ENCODE assay signal across 11 cellular contexts in genomic region chr6:144158133-144158532, GRCh38. TPM values are rescaled to one million over a fixed set of nuclear protein-coding genes. Genes with fewer than 3 reads are reported as not detected.
A peak's percentile ranks its signal among the peaks of the same experiment; 100 is the strongest.
DNase-seq lines count a peak whose midpoint lies in the region; ATAC-seq and TF ChIP-seq lines count a peak whose summit lies in the region.
"Had no signal": no experiment of that assay in that cellular context is flagged by ENCODE, and none has a peak within 500 bp of the region (broad histone marks: within the 10 kb centered on the region; RNA-seq: fewer than 3 reads in every experiment).

No MANE protein-coding gene starts in this region.

- peak; percentile 95 for ATAC-seq in RWPE2 (ENCODE audit: low read depth)
- ATAC-seq in activated CD8-positive, alpha-beta memory T cell treated with anti-CD3 and anti-CD28 coated beads, Interleukin-2, amount 10 ng/mL, durations not matched to agents 7 days and 5 days: no peak

- H3K4me3 Mint-ChIP-seq in osteocyte (ENCODE audit: unreplicated experiment): no peak overlapping the region
- no peak overlapping the region for H3K4me3 Mint-ChIP-seq in T-helper 2 cell treated with Interferon-gamma antibody and Interleukin-4, amounts not matched to agents 5 μg/mL and 100 μg/mL, for 36 hours
- no peak overlapping the region for H3K4me3 Mint-ChIP-seq in activated CD8-positive, alpha-beta memory T cell treated with anti-CD3 and anti-CD28 coated beads, Interleukin-2, amount 10 ng/mL, durations not matched to agents 7 days and 5 days

- no peaks in the 10 kb centered on the region for H3K9me3 Mint-ChIP-seq in osteocyte (ENCODE audit: unreplicated experiment)
- no peaks in the 10 kb centered on the region for H3K9me3 Mint-ChIP-seq in T-helper 2 cell treated with Interferon-gamma antibody and Interleukin-4, amounts not matched to agents 5 μg/mL and 100 μg/mL, for 36 hours
- H3K9me3 Mint-ChIP-seq in activated CD8-positive, alpha-beta memory T cell treated with anti-CD3 and anti-CD28 coated beads, Interleukin-2, amount 10 ng/mL, durations not matched to agents 7 days and 5 days (ENCODE audit: low read depth): no peaks in the 10 kb centered on the region
- H3K9me3 Mint-ChIP-seq: IgD-negative memory B cell had no signal

- no peaks in the 10 kb centered on the region for H3K36me3 Mint-ChIP-seq in osteocyte (ENCODE audit: unreplicated experiment)
- peaks cover 46% of the 10 kb centered on the region for H3K36me3 Mint-ChIP-seq in T-helper 2 cell treated with Interferon-gamma antibody and Interleukin-4, amounts not matched to agents 5 μg/mL and 100 μg/mL, for 36 hours (ENCODE audit: low read depth)
- peaks cover 73% of the 10 kb centered on the region for H3K36me3 Mint-ChIP-seq in activated CD8-positive, alpha-beta memory T cell treated with anti-CD3 and anti-CD28 coated beads, Interleukin-2, amount 10 ng/mL, durations not matched to agents 7 days and 5 days

- DNase-seq in COLO829 (ENCODE audit: low spot score) (peak; percentile 23), RWPE2 (ENCODE audit: low spot score) (no peak), fibroblast of villous mesenchyme (ENCODE audit: low read depth) (peak; percentile 79), osteocyte (ENCODE audit: extremely low spot score, unreplicated experiment) (no peak), mesenteric fat pad (ENCODE audit: low spot score) (no peak), DMS 273 treated with DMSO at 0.1 percent for 48 hours (lab: John Stamatoyannopoulos, UW) (no peak)
- no peak for DNase-seq in T-helper 2 cell treated with Interferon-gamma antibody and Interleukin-4, amounts not matched to agents 5 μg/mL and 100 μg/mL, for 36 hours (ENCODE audit: low spot score)
- no peak for DNase-seq in activated CD8-positive, alpha-beta memory T cell treated with anti-CD3 and anti-CD28 coated beads, Interleukin-2, amount 10 ng/mL, durations not matched to agents 7 days and 5 days
- DNase-seq: activated naive CD4-positive, alpha-beta T cell; SHP77 had no signal

- H3K27ac ChIP-seq in RWPE2 (ENCODE audit: poor library complexity, severe bottlenecking): peak overlapping the region; percentile 5

- H3K36me3 ChIP-seq in RWPE2 (ENCODE audit: low read depth): no peaks in the 10 kb centered on the region

- peaks cover 25% of the 10 kb centered on the region for H3K4me1 Mint-ChIP-seq in osteocyte (ENCODE audit: unreplicated experiment)
- peaks cover 34% of the 10 kb centered on the region for H3K4me1 Mint-ChIP-seq in T-helper 2 cell treated with Interferon-gamma antibody and Interleukin-4, amounts not matched to agents 5 μg/mL and 100 μg/mL, for 36 hours (ENCODE audit: low read depth)
- peaks cover 44% of the 10 kb centered on the region for H3K4me1 Mint-ChIP-seq in activated CD8-positive, alpha-beta memory T cell treated with anti-CD3 and anti-CD28 coated beads, Interleukin-2, amount 10 ng/mL, durations not matched to agents 7 days and 5 days

- peaks cover 7% of the 10 kb centered on the region for H3K4me1 ChIP-seq in RWPE2 (ENCODE audit: insufficient read depth, poor library complexity, severe bottlenecking)

- no peaks in the 10 kb centered on the region for H3K27me3 Mint-ChIP-seq in osteocyte (ENCODE audit: unreplicated experiment)
- no peaks in the 10 kb centered on the region for H3K27me3 Mint-ChIP-seq in T-helper 2 cell treated with Interferon-gamma antibody and Interleukin-4, amounts not matched to agents 5 μg/mL and 100 μg/mL, for 36 hours (ENCODE audit: low read depth)
- H3K27me3 Mint-ChIP-seq in activated CD8-positive, alpha-beta memory T cell treated with anti-CD3 and anti-CD28 coated beads, Interleukin-2, amount 10 ng/mL, durations not matched to agents 7 days and 5 days: no peaks in the 10 kb centered on the region
- H3K27me3 Mint-ChIP-seq: IgD-negative memory B cell had no signal

- no peak overlapping the region for H3K4me3 ChIP-seq in RWPE2 (ENCODE audit: severe bottlenecking)
- H3K4me3 ChIP-seq in fibroblast of villous mesenchyme (ENCODE audit: low read depth, low read length): no peak overlapping the region

- H3K27me3 ChIP-seq in RWPE2 (ENCODE audit: insufficient read depth, poor library complexity, severe bottlenecking): no peaks in the 10 kb centered on the region

- H3K9me3 ChIP-seq in RWPE2 (ENCODE audit: severe bottlenecking): no peaks in the 10 kb centered on the region

- CTCF ChIA-PET in activated CD8-positive, alpha-beta memory T cell treated with anti-CD3 and anti-CD28 coated beads, Interleukin-2, amount 10 ng/mL, durations not matched to agents 7 days and 5 days (lab: Charles Lee): no interaction called here

- H3K27ac Mint-ChIP-seq in osteocyte (ENCODE audit: unreplicated experiment): peak overlapping the region; percentile 25
- no peak overlapping the region for H3K27ac Mint-ChIP-seq in T-helper 2 cell treated with Interferon-gamma antibody and Interleukin-4, amounts not matched to agents 5 μg/mL and 100 μg/mL, for 36 hours
- H3K27ac Mint-ChIP-seq in activated CD8-positive, alpha-beta memory T cell treated with anti-CD3 and anti-CD28 coated beads, Interleukin-2, amount 10 ng/mL, durations not matched to agents 7 days and 5 days: no peak overlapping the region

- TF ChIP-seq CTCF in RWPE2 (IDR thresholded peaks at IDR 0.05; ENCODE audit: poor library complexity, severe bottlenecking) (no peak), fibroblast of villous mesenchyme (IDR thresholded peaks at IDR 0.05; ENCODE audit: insufficient read depth, low read depth, low read length) (no peak), osteocyte (IDR thresholded peaks at IDR 0.05) (no peak)

RNA-seq across cellular contexts. Expression of gene STX11, which starts 7.8 kb away (rescaled TPM):
- total RNA-seq in fibroblast of villous mesenchyme (0.97 and 2.2 TPM in 2 replicates), osteocyte (0.86 and 1.6 TPM in 2 replicates), mesenteric fat pad (32.7 TPM)
- total RNA-seq in activated CD8-positive, alpha-beta memory T cell treated with anti-CD3 and anti-CD28 coated beads, Interleukin-2, amount 10 ng/mL, durations not matched to agents 7 days and 5 days: 10 to 100 TPM; 26.5 to 29.0 TPM

Comparison
In these comparisons a context has a peak if more than half of its experiments do, and no peak if none do; other contexts are left out.
1. DNase-seq: peak in COLO829 (single experiment) and fibroblast of villous mesenchyme (single experiment); none in RWPE2 (single experiment), osteocyte (single experiment), mesenteric fat pad (single experiment), T-helper 2 cell treated with Interferon-gamma antibody and Interleukin-4, amounts not matched to agents 5 μg/mL and 100 μg/mL, for 36 hours (single experiment), activated CD8-positive, alpha-beta memory T cell treated with anti-CD3 and anti-CD28 coated beads, Interleukin-2, amount 10 ng/mL, durations not matched to agents 7 days and 5 days (single experiment) and DMS 273 treated with DMSO at 0.1 percent for 48 hours (single experiment).